Comparison of ENCODE assay signal across 11 cellular contexts in genomic region chr7:134562136-134562535, GRCh38. TPM values are rescaled to one million over a fixed set of nuclear protein-coding genes. Genes with fewer than 3 reads are reported as not detected.
DNase-seq lines count a peak whose midpoint lies in the region; ATAC-seq and TF ChIP-seq lines count a peak whose summit lies in the region.
"Had no signal": no experiment of that assay in that cellular context is flagged by ENCODE, and none has a peak within 500 bp of the region (broad histone marks: within the 10 kb centered on the region; RNA-seq: fewer than 3 reads in every experiment).

No MANE protein-coding gene starts in this region.

- peaks cover 4 to 22% (median 14%) of the 10 kb centered on the region in 10 experiments; a peak in 16 of 20 replicates for H3K4me1 ChIP-seq in BLaER1 treated with 17β-estradiol and CSF1 and Interleukin-3, amounts not matched to agents 10 nM and 100 nM
- peaks cover 0 to 7% (median 0%) of the 10 kb centered on the region in 4 donors for H3K4me1 ChIP-seq in transverse colon

- H3K27ac Mint-ChIP-seq in mesothelial cell of epicardium = peak overlapping the region; percentile 6

- 92% methylated on average over 6 of the region's 6 CpGs; no CpG with 5 or more reads in 1 of the 2 donors for WGBS in transverse colon (ENCODE audit: low coverage in 1 of 2), 2 donors

- H3K36me3 Mint-ChIP-seq in mesothelial cell of epicardium = no peaks in the 10 kb centered on the region

- no peaks in the 10 kb centered on the region; a peak in 1 of 22 replicates for H3K36me3 ChIP-seq in BLaER1 treated with 17β-estradiol and CSF1 and Interleukin-3, amounts not matched to agents 10 nM and 100 nM
- H3K36me3 ChIP-seq in transverse colon = no peaks in the 10 kb centered on the region

- no peaks in the 10 kb centered on the region for H3K27me3 ChIP-seq in BLaER1 treated with 17β-estradiol and CSF1 and Interleukin-3, amounts not matched to agents 10 nM and 100 nM
- no peaks in the 10 kb centered on the region for H3K27me3 ChIP-seq in transverse colon

- DNase-seq in M059J (ENCODE audit: low read depth) (peak; percentile 98), mesothelial cell of epicardium (ENCODE audit: low spot score in 2 of 2, unreplicated experiment in 2 of 2) (no peak), NCI-H1048 (lab: John Stamatoyannopoulos, UW) (no peak), NCI-H82 (lab: John Stamatoyannopoulos, UW) (no peak), transverse colon (no peak)
- DNase-seq in central memory CD4-positive, alpha-beta T cell = peak; percentile 20
- DNase-seq: DMS79 treated with DMSO at 0.1 percent for 48 hours, right cardiac atrium had no signal

- no peak for TF ChIP-seq CTCF in mesothelial cell of epicardium (IDR thresholded peaks at IDR 0.05; ENCODE audit: unreplicated experiment)
- no peak for TF ChIP-seq CTCF in transverse colon (IDR thresholded peaks at IDR 0.05)

- no peak overlapping the region for H3K4me3 Mint-ChIP-seq in mesothelial cell of epicardium

- H3K4me1 Mint-ChIP-seq in mesothelial cell of epicardium = peaks cover 57% of the 10 kb centered on the region

- H3K9me3 ChIP-seq in BLaER1 treated with 17β-estradiol and CSF1 and Interleukin-3, amounts not matched to agents 10 nM and 100 nM (replicated peaks in 1 of 11) = peaks cover 53 to 80% (median 69%) of the 10 kb centered on the region in 11 experiments
- no peaks in the 10 kb centered on the region for H3K9me3 ChIP-seq in transverse colon

- peaks cover 6% of the 10 kb centered on the region for H3K9me3 Mint-ChIP-seq in mesothelial cell of epicardium

- no peak for ATAC-seq in GM18517 (IDR thresholded peaks at IDR 0.05; ENCODE audit: unreplicated experiment)

- peak overlapping the region in 9 of 11 experiments; percentile 50 to 77 (median 69); a peak in 18 of 22 replicates for H3K27ac ChIP-seq in BLaER1 treated with 17β-estradiol and CSF1 and Interleukin-3, amounts not matched to agents 10 nM and 100 nM
- no peak overlapping the region for H3K27ac ChIP-seq in transverse colon

- in situ Hi-C loops in transverse colon (cut with MboI; ENCODE audit: low pct_ligation_motif_present in 1 of 4, low pct_unique_long_range_greater_than_20kb in 1 of 4, low sequenced_read_pairs in 3 of 4) = no loop called here

- peak overlapping the region in 4 of 11 experiments; percentile 5 to 39 (median 24); a peak in 2 of 22 replicates for H3K9ac ChIP-seq in BLaER1 treated with 17β-estradiol and CSF1 and Interleukin-3, amounts not matched to agents 10 nM and 100 nM

- no peaks in the 10 kb centered on the region for H4K20me1 ChIP-seq in BLaER1 treated with 17β-estradiol and CSF1 and Interleukin-3, amounts not matched to agents 10 nM and 100 nM

- intact Hi-C loops in transverse colon (cut with DNase I; ENCODE audit: low total_unique reads) = no loop called here

- peak overlapping the region; percentile 3 to 61 (median 43); a peak in 15 of 22 replicates for H3K4me2 ChIP-seq in BLaER1 treated with 17β-estradiol and CSF1 and Interleukin-3, amounts not matched to agents 10 nM and 100 nM

- TF ChIP-seq POLR2A in transverse colon (IDR thresholded peaks at IDR 0.05) = no peak

- H3K4me3 ChIP-seq in BLaER1 treated with 17β-estradiol and CSF1 and Interleukin-3, amounts not matched to agents 10 nM and 100 nM = peak overlapping the region in 6 of 10 experiments; percentile 4 to 14 (median 8); a peak in 4 of 20 replicates
- H3K4me3 ChIP-seq in transverse colon = no peak overlapping the region

- TF ChIP-seq EP300 in transverse colon (IDR thresholded peaks at IDR 0.05; ENCODE audit: low read depth) = no peak

- no peaks in the 10 kb centered on the region for H3K27me3 Mint-ChIP-seq in mesothelial cell of epicardium (ENCODE audit: low read depth)

RNA-seq across cellular contexts. Expression of gene AKR1B15, which starts 13.2 kb away (rescaled TPM):
- 0.57 and 1.6 TPM in 2 replicates for total RNA-seq in M059J (2014; rRNA removed; shearing (Covaris generic))
- total RNA-seq in mesothelial cell of epicardium (1.7 to 1.9 TPM (median 1.8 TPM) in 3 replicates), transverse colon (under 1 TPM in 1 of 4 donors, not detected in 3; 0.48 TPM)
- total RNA-seq: dermis microvascular lymphatic vessel endothelial cell, right cardiac atrium had no signal

RNA-seq across cellular contexts. Expression of gene AKR1B10, which starts 34.8 kb away (rescaled TPM):
- total RNA-seq in M059J (2014; rRNA removed; shearing (Covaris generic)) = 11.6 and 12.6 TPM in 2 replicates
- total RNA-seq in mesothelial cell of epicardium = 0.29 to 0.31 TPM in 2 of 3 replicates, not detected in the other
- total RNA-seq in transverse colon = 100 to 1,000 TPM in 3 of 4 donors, 10 to 100 TPM in 1; 68.1 to 311 (median 260) TPM

Comparison
In these comparisons a context has a peak if more than half of its experiments do, and no peak if none do; other contexts are left out.
1. H3K27ac ChIP-seq: peak in BLaER1 treated with 17β-estradiol and CSF1 and Interleukin-3, amounts not matched to agents 10 nM and 100 nM (9 of 11); none in transverse colon (0 of 4).
2. H3K4me3 ChIP-seq: peak in BLaER1 treated with 17β-estradiol and CSF1 and Interleukin-3, amounts not matched to agents 10 nM and 100 nM (6 of 10); none in transverse colon (0 of 4).
3. DNase-seq: peak in M059J (single experiment) and central memory CD4-positive, alpha-beta T cell (single experiment); none in mesothelial cell of epicardium (0 of 2), NCI-H1048 (single experiment), NCI-H82 (single experiment) and transverse colon (single experiment).